In the genomic region with DNA sequence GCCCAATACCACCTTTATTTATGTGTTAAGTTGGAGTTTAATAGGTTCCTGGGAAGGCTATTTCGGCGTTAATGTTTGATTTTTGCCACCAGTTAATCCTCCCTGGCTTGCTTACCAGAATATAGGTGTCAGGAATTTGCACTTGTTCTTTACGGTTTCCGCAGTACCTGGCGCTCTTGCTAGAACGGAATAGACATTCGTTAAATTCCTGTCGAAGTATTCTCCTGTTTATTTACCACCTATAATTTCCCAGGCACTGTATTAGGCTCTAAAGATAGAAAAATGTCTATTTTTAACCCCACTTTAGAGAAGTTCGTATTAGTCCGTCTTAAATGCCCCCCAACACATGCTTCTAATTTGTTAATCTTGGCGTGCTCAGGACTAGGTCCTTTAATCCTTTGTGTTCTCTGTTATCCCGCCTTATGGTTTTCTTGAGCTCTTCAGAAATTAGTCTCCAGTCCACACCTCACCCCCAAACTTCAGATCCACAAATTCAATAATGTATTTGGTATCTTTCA, we compare ENCODE assay signal across 8 cellular contexts. TPM values are rescaled to one million over a fixed set of nuclear protein-coding genes. Genes with fewer than 3 reads are reported as not detected.
A peak's percentile ranks its signal among the peaks of the same experiment; 100 is the strongest.
DNase-seq lines count a peak whose midpoint lies in the region; ATAC-seq, FAIRE-seq and TF ChIP-seq lines count a peak whose summit lies in the region.

No MANE protein-coding gene starts in this region.

- H3K9me3 ChIP-seq in ectodermal cell (ENCODE audit: control insufficient read depth, low read length) (no peaks in the 10 kb centered on the region), pancreas (no peaks in the 10 kb centered on the region)

- peaks cover 4% of the 10 kb centered on the region for H3K4me1 ChIP-seq in ectodermal cell (ENCODE audit: control insufficient read depth, insufficient read depth, low read length)
- no peaks in the 10 kb centered on the region for H3K4me1 ChIP-seq in pancreas

- no peaks in the 10 kb centered on the region for H3K27me3 ChIP-seq in ectodermal cell (ENCODE audit: control insufficient read depth, insufficient read depth, low read length, poor library complexity, severe bottlenecking)
- no peaks in the 10 kb centered on the region for H3K27me3 ChIP-seq in pancreas

- peak overlapping the region; percentile 78 for H3K27ac ChIP-seq in ectodermal cell (ENCODE audit: insufficient read depth, low read depth, low read length, poor library complexity, severe bottlenecking)
- no peak overlapping the region for H3K27ac ChIP-seq in pancreas

- DNase-seq in GM12864 (ENCODE audit: low read depth) (no peak), pancreas (no peak), mesenteric fat pad (ENCODE audit: low spot score) (no peak), AML-193 (lab: John Stamatoyannopoulos, UW) (no peak)
- no peak for DNase-seq in stimulated activated naive CD4-positive, alpha-beta T cell treated with Interleukin-2 at 50 U/mL for 16 hours (lab: John Stamatoyannopoulos, UW)
- no peak for DNase-seq in activated CD8-positive, alpha-beta memory T cell treated with anti-CD3 and anti-CD28 coated beads for 24 hours

- FAIRE-seq in pancreas (lab: Jason Lieb, UNC) = no peak

- no peaks in the 10 kb centered on the region for H3K36me3 ChIP-seq in ectodermal cell (ENCODE audit: control insufficient read depth, insufficient read depth, low read length)
- no peaks in the 10 kb centered on the region for H3K36me3 ChIP-seq in pancreas

- no peak for ATAC-seq in pancreas

- no peak for TF ChIP-seq CTCF in GM12864 (IDR thresholded peaks at IDR 0.05; ENCODE audit: low read depth, low read length, missing control alignments)
- peak; percentile 0; the same call in 1 of the 2 replicates for TF ChIP-seq CTCF in LNCAP (IDR thresholded peaks at IDR 0.05)
- TF ChIP-seq CTCF in pancreas (IDR thresholded peaks at IDR 0.05) = no peak

- intact Hi-C loops in pancreas (cut with DNase I) = no loop called here

- 7 to 8% methylated on average over 12 of the region's 12 CpGs for WGBS in ectodermal cell, 2 experiments
- 9 to 10% methylated on average over 12 of the region's 12 CpGs for WGBS in pancreas, 2 donors

- H3K4me3 ChIP-seq in GM12864 (ENCODE audit: low read depth, low read length) (peak overlapping the region; percentile 63), ectodermal cell (ENCODE audit: insufficient read depth, low read depth, low read length) (peak overlapping the region; percentile 74), pancreas (peak overlapping the region; percentile 35 to 54 (median 44))

RNA-seq across cellular contexts. Expression of a gene that starts 0.6 kb away (rescaled TPM):
- 55.9 TPM for polyA plus RNA-seq in ectodermal cell (2013, experiment 1 of 4)
- polyA plus RNA-seq in ectodermal cell (2013, experiment 2 of 4) = 60.4 TPM
- 42.2 TPM for polyA plus RNA-seq in ectodermal cell (2013, experiment 3 of 4)
- 46.5 TPM for polyA plus RNA-seq in ectodermal cell (2013, experiment 4 of 4)
- total RNA-seq in pancreas (under 1 TPM in 5 of 6 donors, not detected in 1; 0.26 to 0.90 (median 0.46) TPM), mesenteric fat pad (1.3 TPM)
- polyA plus RNA-seq in pancreas = 1 to 10 TPM in 1 of 2 donors, under 1 TPM in 1; 0.99 to 1.4 TPM

RNA-seq across cellular contexts. Expression of a gene that starts 46.7 kb away (rescaled TPM):
- 5.6 TPM for polyA plus RNA-seq in ectodermal cell (2013, experiment 1 of 4)
- polyA plus RNA-seq in ectodermal cell (2013, experiment 2 of 4) = 6.2 TPM
- polyA plus RNA-seq in ectodermal cell (2013, experiment 3 of 4) = 4.5 TPM
- polyA plus RNA-seq in ectodermal cell (2013, experiment 4 of 4) = 5.5 TPM
- total RNA-seq in pancreas (1 to 10 TPM; 1.2 to 5.0 (median 2.1) TPM), mesenteric fat pad (23.4 TPM)
- polyA plus RNA-seq in pancreas = 1 to 10 TPM in 1 of 2 donors, under 1 TPM in 1; 0.99 to 1.8 TPM
